Comparison of ENCODE assay signal across 8 cellular contexts in the genomic region with DNA sequence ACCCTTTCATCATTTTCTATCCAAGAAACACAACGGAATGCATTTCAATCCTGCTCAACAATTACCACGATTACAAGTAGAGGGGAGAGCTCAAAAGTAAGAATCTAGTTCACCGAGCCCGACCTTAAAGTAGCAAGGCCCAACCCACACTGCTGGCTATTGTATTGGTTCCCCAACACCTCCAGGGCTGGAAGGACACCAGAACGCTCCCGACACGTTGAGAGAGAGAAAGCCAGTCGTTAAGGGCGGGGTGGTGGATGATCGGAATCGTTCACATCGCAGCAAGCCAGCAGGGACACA. TPM values are rescaled to one million over a fixed set of nuclear protein-coding genes. Genes with fewer than 3 reads are reported as not detected.
DNase-seq lines count a peak whose midpoint lies in the region; ATAC-seq and TF ChIP-seq lines count a peak whose summit lies in the region.

No MANE protein-coding gene starts in this region.

- peaks cover 29% of the 10 kb centered on the region for H3K4me1 Mint-ChIP-seq in nephron

- peaks cover 8% of the 10 kb centered on the region for H3K4me1 ChIP-seq in colonic mucosa

- peak overlapping the region; percentile 86 to 96 (median 94) for H3K4me3 Mint-ChIP-seq in nephron

- peak overlapping the region; percentile 80 to 88 for H3K9ac ChIP-seq in colonic mucosa (ENCODE audit: low read depth in 2 of 2, low read length in 2 of 2)

- H3K27ac Mint-ChIP-seq in nephron: peak overlapping the region; percentile 65 to 94 (median 92)

- DNase-seq in DMS79 treated with DMSO at 0.1 percent for 48 hours (lab: John Stamatoyannopoulos, UW): peak; percentile 53
- DNase-seq in Jurkat, Clone E6-1 (ENCODE audit: low read depth, low spot score): peak; percentile 16
- DNase-seq in colonic mucosa: peak; percentile 63
- no peak for DNase-seq in NCI-H1930 (lab: John Stamatoyannopoulos, UW)
- no peak for DNase-seq in NCI-H1092 treated with DMSO at 0.1 percent for 48 hours (lab: John Stamatoyannopoulos, UW)

- no peaks in the 10 kb centered on the region for H3K27me3 Mint-ChIP-seq in nephron (ENCODE audit: low read depth)

- peaks cover 7% of the 10 kb centered on the region for H3K36me3 Mint-ChIP-seq in nephron (ENCODE audit: low read depth)

- H3K36me3 ChIP-seq in colonic mucosa: no peaks in the 10 kb centered on the region

- ATAC-seq in GM18520 (IDR thresholded peaks at IDR 0.05; ENCODE audit: unreplicated experiment) (no peak), HG03442 (IDR thresholded peaks at IDR 0.05; ENCODE audit: unreplicated experiment) (no peak)

- H3K4me3 ChIP-seq in Jurkat, Clone E6-1 (ENCODE audit: low read length): peak overlapping the region; percentile 95
- peak overlapping the region; percentile 92 for H3K4me3 ChIP-seq in colonic mucosa

- intact Hi-C loops in colonic mucosa (cut with DNase I): no loop called here

- H3K9me3 ChIP-seq in colonic mucosa: no peaks in the 10 kb centered on the region

- no peak for TF ChIP-seq CTCF in colonic mucosa (IDR thresholded peaks at IDR 0.05)
- TF ChIP-seq CTCF in nephron (IDR thresholded peaks at IDR 0.05; ENCODE audit: unreplicated experiment in 3 of 3): no peak

- no peaks in the 10 kb centered on the region for H3K9me3 Mint-ChIP-seq in nephron

- peak overlapping the region; percentile 78 for H3K27ac ChIP-seq in colonic mucosa

- H3K27me3 ChIP-seq in colonic mucosa: no peaks in the 10 kb centered on the region

RNA-seq across cellular contexts. Expression of a gene that starts 0.7 kb away (rescaled TPM):
- 131 TPM for polyA plus RNA-seq in Jurkat, Clone E6-1 (2012; ENCODE audit: insufficient read depth, insufficient read length)
- total RNA-seq in colonic mucosa: 100 to 1,000 TPM in 1 of 2 donors, 10 to 100 TPM in 1; 71.2 to 105 TPM

Comparison
In these comparisons a context has a peak if more than half of its experiments do, and no peak if none do; other contexts are left out.
1. DNase-seq: peak in DMS79 treated with DMSO at 0.1 percent for 48 hours (single experiment), Jurkat, Clone E6-1 (single experiment) and colonic mucosa (single experiment); none in NCI-H1930 (0 of 2) and NCI-H1092 treated with DMSO at 0.1 percent for 48 hours (single experiment).